ENCODE assay signal across 15 cellular contexts in genomic region chr9:134035041-134036039, GRCh38. TPM values are rescaled to one million over a fixed set of nuclear protein-coding genes. Genes with fewer than 3 reads are reported as not detected.
A peak's percentile ranks its signal among the peaks of the same experiment; 100 is the strongest.
DNase-seq lines count a peak whose midpoint lies in the region; ATAC-seq and TF ChIP-seq lines count a peak whose summit lies in the region.
"Had no signal": no experiment of that assay in that cellular context is flagged by ENCODE, and none has a peak within 500 bp of the region (broad histone marks: within the 10 kb centered on the region; RNA-seq: fewer than 3 reads in every experiment).

No MANE protein-coding gene starts in this region.

- intact Hi-C loops in left ventricle myocardium superior (cut with micrococcal nuclease): no loop called here
- intact Hi-C loops in cardiac septum (cut with DNase I): no loop called here
- intact Hi-C loops in posterior vena cava (cut with DNase I): no loop called here

- ATAC-seq in left ventricle myocardium superior (no peak), esophagus mucosa (peak; percentile 6), HG02970 (IDR thresholded peaks at IDR 0.05; ENCODE audit: low FRiP score, unreplicated experiment) (no peak)

- DNase-seq in left ventricle myocardium superior (peak; percentile 19), cardiac septum (ENCODE audit: low spot score) (no peak), posterior vena cava (ENCODE audit: low spot score) (peak; percentile 58), erythroblast (lab: John Stamatoyannopoulos, UW) (no peak), cortex of kidney (lab: John Stamatoyannopoulos, UW) (no peak)
- DNase-seq: DMS 273 treated with DMSO at 0.1 percent for 48 hours, KG1, NCI-H1048, NCI-H146, NCI-H2081, NCI-H510A, NCI-H774, PC-9 had no signal

- no peak for TF ChIP-seq POLR2A in erythroblast (IDR thresholded peaks at IDR 0.05; ENCODE audit: low read length)

RNA-seq across cellular contexts. Expression of gene BRD3OS, which starts 10.1 kb away (rescaled TPM):
- total RNA-seq in left ventricle myocardium superior: 4.7 TPM
- 9.0 TPM for total RNA-seq in cardiac septum
- 5.3 TPM for total RNA-seq in esophagus mucosa
- 10 to 100 TPM; 11.9 to 14.3 TPM for total RNA-seq in posterior vena cava

RNA-seq across cellular contexts. Expression of gene BRD3, which starts 32.5 kb away (rescaled TPM):
- total RNA-seq in left ventricle myocardium superior (28.7 TPM), cardiac septum (27.5 TPM), esophagus mucosa (13.2 TPM), posterior vena cava (10 to 100 TPM; 32.2 to 32.6 TPM)

RNA-seq across cellular contexts. Expression of gene VAV2, which starts 43.2 kb away (rescaled TPM):
- total RNA-seq in left ventricle myocardium superior (6.1 TPM), cardiac septum (8.1 TPM), esophagus mucosa (9.1 TPM), posterior vena cava (10 to 100 TPM; 12.9 to 17.9 TPM)

Comparison
In these comparisons a context has a peak if more than half of its experiments do, and no peak if none do; other contexts are left out.
1. DNase-seq: peak in left ventricle myocardium superior (single experiment) and posterior vena cava (single experiment); none in cardiac septum (single experiment), erythroblast (0 of 2) and cortex of kidney (single experiment).